ENCODE assay signal across 34 cellular contexts in the genomic region with DNA sequence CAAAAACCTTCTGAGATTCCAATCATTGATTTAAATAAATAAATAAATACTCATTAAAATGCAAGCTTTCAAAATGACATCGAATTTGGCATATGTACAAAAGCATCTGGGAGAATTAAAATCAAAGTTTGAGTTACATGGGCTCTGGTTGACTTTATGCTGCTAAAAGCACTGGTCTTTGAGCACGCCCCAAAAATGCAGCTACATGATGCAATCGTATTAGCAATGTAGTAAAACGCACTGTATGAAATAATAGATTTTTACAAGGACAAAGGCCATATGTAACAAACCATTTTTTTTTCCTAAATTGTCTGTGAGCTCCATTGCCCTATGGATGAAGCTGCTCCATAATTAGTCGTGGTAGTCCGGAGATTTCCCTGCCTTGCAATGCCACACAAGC.
"Had no signal": no experiment of that assay in that cellular context is flagged by ENCODE, and none has a peak within 500 bp of the region (broad histone marks: within the 10 kb centered on the region; RNA-seq: fewer than 3 reads in every experiment).

No MANE protein-coding gene starts in this region.

- H3K9me3 ChIP-seq: adrenal gland, body of pancreas, breast epithelium, MG63, Peyer's patch, SJSA1, SK-N-SH had no signal

- H3K4me2 ChIP-seq: SK-N-SH had no signal

- DNase-seq: activated B cell treated with CpG ODN at 0.5 μM for 24 hours; activated CD4-positive, alpha-beta memory T cell treated with anti-CD3 and anti-CD28 coated beads for 36 hours; activated CD4-positive, alpha-beta T cell treated with anti-CD3 and anti-CD28 coated beads for 4 hours; activated CD4-positive, alpha-beta T cell treated with anti-CD3 and anti-CD28 coated beads, Interleukin-2, amount 50 U/mL, for 1 hour; activated CD4-positive, CD25-positive, alpha-beta regulatory T cell treated with anti-CD3 and anti-CD28 coated beads, Interleukin-2, amount 50 U/mL, for 72 hours; activated CD8-positive, alpha-beta memory T cell treated with anti-CD3 and anti-CD28 coated beads, Interleukin-2, amount 50 U/mL, for 4 hours; activated gamma-delta T cell treated with Interleukin-2 at 50 U/mL for 16 hours; activated naive CD4-positive, alpha-beta T cell treated with anti-CD3 and anti-CD28 coated beads for 36 hours; activated T-cell treated with anti-CD3 and anti-CD28 coated beads for 4 hours; activated T-cell treated with anti-CD3 and anti-CD28 coated beads, Interleukin-2, amount 50 U/mL, for 4 hours; adrenal gland; body of pancreas; Kasumi-1; KG1; MG63; NCI-H1048; NCI-H1105 treated with DMSO at 0.1 percent for 48 hours; NCI-H1436; NCI-H1694; NCI-H1930; NCI-H2171; NCI-H510A; NCI-H526; NCI-H774; PC-3; Peyer's patch; RPMI8226; SHP77 treated with DMSO at 0.1 percent for 48 hours; SK-N-SH had no signal

- H3K27ac ChIP-seq: adrenal gland, body of pancreas, breast epithelium, Peyer's patch, SJSA1, VCaP had no signal

- H3K4me1 ChIP-seq: body of pancreas, breast epithelium, Peyer's patch had no signal

- H3K9me2 ChIP-seq: SK-N-SH had no signal

- H3K27me3 ChIP-seq: adrenal gland, body of pancreas, breast epithelium, MG63, Peyer's patch, SJSA1 had no signal

- FAIRE-seq: astrocyte had no signal

- ATAC-seq: activated naive CD4-positive, alpha-beta T cell treated with anti-CD3 and anti-CD28 coated beads, Interleukin-2, amount 50 U/mL, for 72 hours; activated T-cell treated with anti-CD3 and anti-CD28 coated beads, Interleukin-2, amount 50 U/mL, for 4 hours; body of pancreas; PC-3 had no signal

- H3K9ac ChIP-seq: SK-N-SH had no signal

- H3K4me3 ChIP-seq: adrenal gland, body of pancreas, breast epithelium, MG63, Peyer's patch, SJSA1 had no signal

- H3K36me3 ChIP-seq: adrenal gland, breast epithelium, MG63, Peyer's patch, SJSA1 had no signal
